13 cellular contexts compared by ENCODE assay signal in genomic region chr7:125098377-125098970, GRCh38.
DNase-seq lines count a peak whose midpoint lies in the region; ATAC-seq and TF ChIP-seq lines count a peak whose summit lies in the region.
"Had no signal": no experiment of that assay in that cellular context is flagged by ENCODE, and none has a peak within 500 bp of the region (broad histone marks: within the 10 kb centered on the region; RNA-seq: fewer than 3 reads in every experiment).

No MANE protein-coding gene starts in this region.

- H3K36me3 ChIP-seq in body of pancreas (replicated peaks in 1 of 2; ENCODE audit: insufficient read depth in 1 of 2, low read depth in 2 of 2) (no peaks in the 10 kb centered on the region), trophoblast cell (ENCODE audit: control insufficient read depth in 1 of 2, insufficient read depth in 2 of 2, low read length in 2 of 2) (no peaks in the 10 kb centered on the region)
- H3K36me3 ChIP-seq: esophagus squamous epithelium, spleen had no signal

- no peaks in the 10 kb centered on the region for H3K4me1 ChIP-seq in body of pancreas
- no peaks in the 10 kb centered on the region for H3K4me1 ChIP-seq in trophoblast cell (ENCODE audit: control insufficient read depth in 1 of 2, insufficient read depth in 2 of 2, low read length in 2 of 2)
- H3K4me1 ChIP-seq: esophagus squamous epithelium, spleen had no signal

- H2BK12ac ChIP-seq in trophoblast cell (ENCODE audit: low read length), result no peak overlapping the region

- H2BK5ac ChIP-seq in trophoblast cell (ENCODE audit: low read depth, low read length, poor library complexity), result no peak overlapping the region

- WGBS in body of pancreas, 2 donors, result 80 to 86% methylated on average over 1 of the region's 1 CpG
- no CpG with 5 or more reads among the region's 1 CpG for WGBS in trophoblast cell (ENCODE audit: extremely low coverage, insufficient coverage, insufficient read length)

- H4K12ac ChIP-seq in trophoblast cell (ENCODE audit: low read depth, low read length), result no peak overlapping the region

- intact Hi-C loops in body of pancreas (cut with DNase I), result no loop called here

- ATAC-seq in GM19328 (IDR thresholded peaks at IDR 0.05; ENCODE audit: unreplicated experiment) (peak; percentile 72), HG02642 (IDR thresholded peaks at IDR 0.05; ENCODE audit: poor library complexity, unreplicated experiment) (peak; percentile 94), HG03432 (IDR thresholded peaks at IDR 0.05; ENCODE audit: unreplicated experiment) (peak; percentile 95), body of pancreas (no peak), esophagus mucosa (no peak)
- ATAC-seq: natural killer cell had no signal

- H3K14ac ChIP-seq in trophoblast cell (ENCODE audit: low read length), result no peak overlapping the region

- H3K9me3 ChIP-seq in body of pancreas (no peaks in the 10 kb centered on the region), trophoblast cell (ENCODE audit: insufficient read depth, low read depth, low read length) (no peaks in the 10 kb centered on the region)
- H3K9me3 ChIP-seq: esophagus squamous epithelium, spleen had no signal

- DNase-seq in kidney tubule cell (ENCODE audit: low spot score) (peak; percentile 40), Kasumi-1 (lab: John Stamatoyannopoulos, UW) (no peak), body of pancreas (no peak), trophoblast cell (no peak)
- DNase-seq: esophagus squamous epithelium, IMR-90, natural killer cell, NCI-H187, spleen had no signal

- H3K4me2 ChIP-seq in trophoblast cell (ENCODE audit: low read length), result no peak overlapping the region

- no peaks in the 10 kb centered on the region for H3K79me1 ChIP-seq in trophoblast cell (ENCODE audit: low read length)

- H3K18ac ChIP-seq in trophoblast cell (ENCODE audit: low read length), result no peak overlapping the region

- H3K4me3 ChIP-seq in body of pancreas, result no peak overlapping the region
- no peak overlapping the region for H3K4me3 ChIP-seq in trophoblast cell (ENCODE audit: low read depth, low read length)
- H3K4me3 ChIP-seq: esophagus squamous epithelium, spleen had no signal

- H3K9ac ChIP-seq in trophoblast cell (ENCODE audit: low read length), result no peak overlapping the region

- no peak overlapping the region for H4K8ac ChIP-seq in trophoblast cell (ENCODE audit: low read depth, low read length)

- H2BK120ac ChIP-seq in trophoblast cell (ENCODE audit: insufficient read depth, low read length, poor library complexity), result no peak overlapping the region

- no peak overlapping the region for H2AK5ac ChIP-seq in trophoblast cell (ENCODE audit: low read length)

- H2AFZ ChIP-seq in trophoblast cell (ENCODE audit: insufficient read depth, low read length, poor library complexity), result no peak overlapping the region

- no peaks in the 10 kb centered on the region for H3K27me3 ChIP-seq in body of pancreas
- H3K27me3 ChIP-seq in trophoblast cell (ENCODE audit: insufficient read depth, low read length), result no peaks in the 10 kb centered on the region
- H3K27me3 ChIP-seq: esophagus squamous epithelium, spleen had no signal

- H4K91ac ChIP-seq in trophoblast cell (ENCODE audit: low read depth, low read length), result no peak overlapping the region

- H3K79me2 ChIP-seq in trophoblast cell (ENCODE audit: control insufficient read depth, insufficient read depth, low read length, poor library complexity), result no peaks in the 10 kb centered on the region

- TF ChIP-seq POLR2A in body of pancreas (IDR thresholded peaks at IDR 0.05), result no peak

- no peak overlapping the region for H3K4ac ChIP-seq in trophoblast cell (ENCODE audit: low read depth, low read length)

- H3K27ac ChIP-seq in body of pancreas (no peak overlapping the region), trophoblast cell (ENCODE audit: low read depth, low read length) (no peak overlapping the region)
- H3K27ac ChIP-seq: esophagus squamous epithelium, spleen had no signal

- no peak overlapping the region for H3K23ac ChIP-seq in trophoblast cell (ENCODE audit: low read length)

- no peak for TF ChIP-seq CTCF in body of pancreas (IDR thresholded peaks at IDR 0.05)

Comparison
In these comparisons a context has a peak if more than half of its experiments do, and no peak if none do; other contexts are left out.
1. ATAC-seq: peak in GM19328 (single experiment), HG02642 (single experiment) and HG03432 (single experiment); none in body of pancreas (single experiment) and esophagus mucosa (single experiment).